1 cellular context compared by ENCODE assay signal in genomic region chr3:48662140-48662752, GRCh38.
TF ChIP-seq lines count a peak whose summit lies in the region.

No MANE protein-coding gene starts in this region.

TF ChIP-seq in HCT116, 20 proteins besides CTCF, POLR2A, EP300 and RAD21 (continued from another document):
- TF ChIP-seq, protein P1, sequence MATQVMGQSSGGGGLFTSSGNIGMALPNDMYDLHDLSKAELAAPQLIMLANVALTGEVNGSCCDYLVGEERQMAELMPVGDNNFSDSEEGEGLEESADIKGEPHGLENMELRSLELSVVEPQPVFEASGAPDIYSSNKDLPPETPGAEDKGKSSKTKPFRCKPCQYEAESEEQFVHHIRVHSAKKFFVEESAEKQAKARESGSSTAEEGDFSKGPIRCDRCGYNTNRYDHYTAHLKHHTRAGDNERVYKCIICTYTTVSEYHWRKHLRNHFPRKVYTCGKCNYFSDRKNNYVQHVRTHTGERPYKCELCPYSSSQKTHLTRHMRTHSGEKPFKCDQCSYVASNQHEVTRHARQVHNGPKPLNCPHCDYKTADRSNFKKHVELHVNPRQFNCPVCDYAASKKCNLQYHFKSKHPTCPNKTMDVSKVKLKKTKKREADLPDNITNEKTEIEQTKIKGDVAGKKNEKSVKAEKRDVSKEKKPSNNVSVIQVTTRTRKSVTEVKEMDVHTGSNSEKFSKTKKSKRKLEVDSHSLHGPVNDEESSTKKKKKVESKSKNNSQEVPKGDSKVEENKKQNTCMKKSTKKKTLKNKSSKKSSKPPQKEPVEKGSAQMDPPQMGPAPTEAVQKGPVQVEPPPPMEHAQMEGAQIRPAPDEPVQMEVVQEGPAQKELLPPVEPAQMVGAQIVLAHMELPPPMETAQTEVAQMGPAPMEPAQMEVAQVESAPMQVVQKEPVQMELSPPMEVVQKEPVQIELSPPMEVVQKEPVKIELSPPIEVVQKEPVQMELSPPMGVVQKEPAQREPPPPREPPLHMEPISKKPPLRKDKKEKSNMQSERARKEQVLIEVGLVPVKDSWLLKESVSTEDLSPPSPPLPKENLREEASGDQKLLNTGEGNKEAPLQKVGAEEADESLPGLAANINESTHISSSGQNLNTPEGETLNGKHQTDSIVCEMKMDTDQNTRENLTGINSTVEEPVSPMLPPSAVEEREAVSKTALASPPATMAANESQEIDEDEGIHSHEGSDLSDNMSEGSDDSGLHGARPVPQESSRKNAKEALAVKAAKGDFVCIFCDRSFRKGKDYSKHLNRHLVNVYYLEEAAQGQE (IDR thresholded peaks at IDR 0.05; ENCODE audit: low read depth): no peak
- TF ChIP-seq JUND (IDR thresholded peaks at IDR 0.05) (no peak), FOSL1 (IDR thresholded peaks at IDR 0.05; ENCODE audit: low read depth) (no peak), CBX3 (IDR thresholded peaks at IDR 0.05; ENCODE audit: low read depth) (no peak), POLR2AphosphoS5 (IDR thresholded peaks at IDR 0.05; ENCODE audit: low read depth, low read length) (no peak), MAX (IDR thresholded peaks at IDR 0.05) (no peak), TCF7L2 (IDR thresholded peaks at IDR 0.05; ENCODE audit: borderline replicate concordance, extremely low read depth, insufficient read depth, insufficient read length) (no peak), SRF (IDR thresholded peaks at IDR 0.05; ENCODE audit: low read depth) (no peak), SIN3A (IDR thresholded peaks at IDR 0.05; ENCODE audit: low read depth) (no peak), ZNF274 (IDR thresholded peaks at IDR 0.05; ENCODE audit: low read depth, low read length) (no peak), SP1 (IDR thresholded peaks at IDR 0.05; ENCODE audit: low read depth) (no peak), EZH2phosphoT487 (IDR thresholded peaks at IDR 0.05; ENCODE audit: borderline replicate concordance) (no peak), YY1 (IDR thresholded peaks at IDR 0.05; ENCODE audit: extremely low read depth, insufficient replicate concordance, low read depth, low read length) (no peak), ZFX (IDR thresholded peaks at IDR 0.05) (no peak)
- TF ChIP-seq, protein P2, sequence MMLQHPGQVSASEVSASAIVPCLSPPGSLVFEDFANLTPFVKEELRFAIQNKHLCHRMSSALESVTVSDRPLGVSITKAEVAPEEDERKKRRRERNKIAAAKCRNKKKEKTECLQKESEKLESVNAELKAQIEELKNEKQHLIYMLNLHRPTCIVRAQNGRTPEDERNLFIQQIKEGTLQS (IDR thresholded peaks at IDR 0.05): no peak
